In genomic region chr14:69138189-69138535, GRCh38 we compare ENCODE assay signal across 12 cellular contexts. TPM values are rescaled to one million over a fixed set of nuclear protein-coding genes. Genes with fewer than 3 reads are reported as not detected.
A peak's percentile ranks its signal among the peaks of the same experiment; 100 is the strongest.
DNase-seq lines count a peak whose midpoint lies in the region; ATAC-seq and TF ChIP-seq lines count a peak whose summit lies in the region.
"Had no signal": no experiment of that assay in that cellular context is flagged by ENCODE, and none has a peak within 500 bp of the region (broad histone marks: within the 10 kb centered on the region; RNA-seq: fewer than 3 reads in every experiment).

No MANE protein-coding gene starts in this region.

- H3K9me3 Mint-ChIP-seq in nephron progenitor cell (no peaks in the 10 kb centered on the region), Calu3 (ENCODE audit: low read depth, unreplicated experiment) (no peaks in the 10 kb centered on the region)
- H3K9me3 Mint-ChIP-seq: central memory CD8-positive, alpha-beta T cell; IgD-negative memory B cell had no signal

- CTCF ChIA-PET in Calu3 (lab: Charles Lee) = no interaction called here

- ATAC-seq in RWPE2 (ENCODE audit: low read depth) (peak; percentile 74), GM19463 (IDR thresholded peaks at IDR 0.05; ENCODE audit: unreplicated experiment) (no peak)

- BruUV-seq in Calu3 (replicated peaks; lab: Mats Ljungman, UMichigan) = no TSS peak

- H3K4me3 ChIP-seq in RWPE2 (ENCODE audit: severe bottlenecking) (no peak overlapping the region), esophagus squamous epithelium (no peak overlapping the region)

- H3K9me3 ChIP-seq in RWPE2 (ENCODE audit: severe bottlenecking) = no peaks in the 10 kb centered on the region
- H3K9me3 ChIP-seq in esophagus squamous epithelium = no peaks in the 10 kb centered on the region

- no peak for TF ChIP-seq CTCF in RWPE2 (IDR thresholded peaks at IDR 0.05; ENCODE audit: poor library complexity, severe bottlenecking)
- TF ChIP-seq CTCF in esophagus squamous epithelium (IDR thresholded peaks at IDR 0.05) = no peak
- no peak for TF ChIP-seq CTCF in nephron progenitor cell (IDR thresholded peaks at IDR 0.05)
- TF ChIP-seq CTCF in Calu3 (IDR thresholded peaks at IDR 0.05; ENCODE audit: unreplicated experiment) = no peak

- DNase-seq in AG08396 (ENCODE audit: low spot score) (peak; percentile 30), RWPE2 (ENCODE audit: low spot score) (no peak), esophagus squamous epithelium (lab: John Stamatoyannopoulos, UW) (no peak), nephron progenitor cell (no peak), NCI-H146 (lab: John Stamatoyannopoulos, UW) (no peak), Calu3 (no peak), T-helper 1 cell (no peak)
- DNase-seq: activated CD4-positive, alpha-beta T cell treated with anti-CD3 and anti-CD28 coated beads, Interleukin-2, amount 50 U/mL, for 1 hour; SHP77 treated with DMSO at 0.1 percent for 48 hours had no signal

- H3K27me3 Mint-ChIP-seq in nephron progenitor cell (ENCODE audit: low read depth, poor library complexity) (no peaks in the 10 kb centered on the region), Calu3 (ENCODE audit: unreplicated experiment) (no peaks in the 10 kb centered on the region)
- H3K27me3 Mint-ChIP-seq: central memory CD8-positive, alpha-beta T cell; IgD-negative memory B cell had no signal

- H3K27ac ChIP-seq in RWPE2 (ENCODE audit: poor library complexity, severe bottlenecking) (peak overlapping the region; percentile 40), esophagus squamous epithelium (peak overlapping the region; percentile 41 to 75 (median 58))

- 13 to 25% methylated on average over 1 of the region's 1 CpG for WGBS in esophagus squamous epithelium, 2 donors

- no peak for TF ChIP-seq POLR2A in esophagus squamous epithelium (IDR thresholded peaks at IDR 0.05)

- H3K4me1 Mint-ChIP-seq in nephron progenitor cell = peaks cover 64% of the 10 kb centered on the region
- H3K4me1 Mint-ChIP-seq in Calu3 (ENCODE audit: low read depth, unreplicated experiment) = peaks cover 5% of the 10 kb centered on the region

- H3K27me3 ChIP-seq in RWPE2 (ENCODE audit: insufficient read depth, poor library complexity, severe bottlenecking) (no peaks in the 10 kb centered on the region), esophagus squamous epithelium (no peaks in the 10 kb centered on the region)

- peaks cover 21% of the 10 kb centered on the region for H3K36me3 Mint-ChIP-seq in nephron progenitor cell (ENCODE audit: low read depth)
- no peaks in the 10 kb centered on the region for H3K36me3 Mint-ChIP-seq in Calu3 (ENCODE audit: insufficient read depth, unreplicated experiment)

- intact Hi-C loops in esophagus squamous epithelium (cut with DNase I) (no loop called here), Calu3 (cut with micrococcal nuclease; ENCODE audit: unreplicated experiment) (no loop called here)

- no peak overlapping the region for H3K4me3 Mint-ChIP-seq in nephron progenitor cell
- H3K4me3 Mint-ChIP-seq in Calu3 (ENCODE audit: low read depth, unreplicated experiment) = no peak overlapping the region
- H3K4me3 Mint-ChIP-seq: central memory CD8-positive, alpha-beta T cell had no signal

- H3K4me1 ChIP-seq in RWPE2 (ENCODE audit: insufficient read depth, poor library complexity, severe bottlenecking) (peaks cover 23% of the 10 kb centered on the region), esophagus squamous epithelium (peaks cover 11 to 58% (median 23%) of the 10 kb centered on the region in 3 donors)

- H3K27ac Mint-ChIP-seq in nephron progenitor cell (peak overlapping the region; percentile 26), Calu3 (ENCODE audit: unreplicated experiment) (no peak overlapping the region)
- H3K27ac Mint-ChIP-seq: IgD-negative memory B cell had no signal

- peaks cover 15% of the 10 kb centered on the region; the same call in 1 of the 2 replicates for H3K36me3 ChIP-seq in RWPE2 (ENCODE audit: low read depth)
- peaks cover 0 to 17% (median 0%) of the 10 kb centered on the region in 3 donors for H3K36me3 ChIP-seq in esophagus squamous epithelium

RNA-seq across cellular contexts. Expression of gene DCAF5, which starts 14.8 kb away (rescaled TPM):
- total RNA-seq in esophagus squamous epithelium (10 to 100 TPM; 12.4 to 34.7 (median 20.9) TPM), Calu3 (2022) (23.5 and 31.5 TPM in 2 replicates)

RNA-seq across cellular contexts. Expression of gene EXD2, which starts 53.1 kb away (rescaled TPM):
- total RNA-seq in esophagus squamous epithelium (10 to 100 TPM; 12.3 to 22.9 (median 19.9) TPM), Calu3 (2022) (13.1 and 14.0 TPM in 2 replicates)
